1 cellular context compared by ENCODE assay signal in the genomic region with DNA sequence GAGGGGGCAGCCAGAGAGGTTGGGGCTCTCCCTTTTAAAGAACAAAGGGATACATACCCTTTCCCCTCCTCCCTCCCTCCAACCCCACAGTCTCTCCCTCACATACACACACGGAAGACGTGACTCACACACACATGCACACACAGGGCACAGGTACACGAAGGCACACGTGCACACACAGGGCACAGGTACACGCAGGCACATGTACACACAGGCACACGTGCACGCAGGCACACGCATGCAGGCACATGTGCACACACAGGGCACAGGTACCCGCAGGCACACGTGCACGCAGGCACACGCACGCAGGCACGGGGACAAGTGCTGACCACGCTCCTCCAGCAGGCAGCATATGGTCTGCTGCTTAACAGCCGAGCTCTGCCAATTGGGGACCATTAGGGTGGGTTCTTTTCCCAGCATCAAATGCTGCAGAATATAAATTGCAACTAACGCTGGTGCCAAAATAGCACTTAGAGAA.
TF ChIP-seq lines count a peak whose summit lies in the region.

No MANE protein-coding gene starts in this region.

TF ChIP-seq in SK-N-SH treated with all-trans-retinoic acid at 6 μM for 48 hours, 23 proteins besides CTCF, POLR2A, EP300 and RAD21 (continued from another document):
- TF ChIP-seq, protein P1, sequence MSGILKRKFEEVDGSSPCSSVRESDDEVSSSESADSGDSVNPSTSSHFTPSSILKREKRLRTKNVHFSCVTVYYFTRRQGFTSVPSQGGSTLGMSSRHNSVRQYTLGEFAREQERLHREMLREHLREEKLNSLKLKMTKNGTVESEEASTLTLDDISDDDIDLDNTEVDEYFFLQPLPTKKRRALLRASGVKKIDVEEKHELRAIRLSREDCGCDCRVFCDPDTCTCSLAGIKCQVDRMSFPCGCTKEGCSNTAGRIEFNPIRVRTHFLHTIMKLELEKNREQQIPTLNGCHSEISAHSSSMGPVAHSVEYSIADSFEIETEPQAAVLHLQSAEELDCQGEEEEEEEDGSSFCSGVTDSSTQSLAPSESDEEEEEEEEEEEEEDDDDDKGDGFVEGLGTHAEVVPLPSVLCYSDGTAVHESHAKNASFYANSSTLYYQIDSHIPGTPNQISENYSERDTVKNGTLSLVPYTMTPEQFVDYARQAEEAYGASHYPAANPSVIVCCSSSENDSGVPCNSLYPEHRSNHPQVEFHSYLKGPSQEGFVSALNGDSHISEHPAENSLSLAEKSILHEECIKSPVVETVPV (CRISPR knock-in tag; IDR thresholded peaks at IDR 0.05): no peak
- TF ChIP-seq, protein P2, sequence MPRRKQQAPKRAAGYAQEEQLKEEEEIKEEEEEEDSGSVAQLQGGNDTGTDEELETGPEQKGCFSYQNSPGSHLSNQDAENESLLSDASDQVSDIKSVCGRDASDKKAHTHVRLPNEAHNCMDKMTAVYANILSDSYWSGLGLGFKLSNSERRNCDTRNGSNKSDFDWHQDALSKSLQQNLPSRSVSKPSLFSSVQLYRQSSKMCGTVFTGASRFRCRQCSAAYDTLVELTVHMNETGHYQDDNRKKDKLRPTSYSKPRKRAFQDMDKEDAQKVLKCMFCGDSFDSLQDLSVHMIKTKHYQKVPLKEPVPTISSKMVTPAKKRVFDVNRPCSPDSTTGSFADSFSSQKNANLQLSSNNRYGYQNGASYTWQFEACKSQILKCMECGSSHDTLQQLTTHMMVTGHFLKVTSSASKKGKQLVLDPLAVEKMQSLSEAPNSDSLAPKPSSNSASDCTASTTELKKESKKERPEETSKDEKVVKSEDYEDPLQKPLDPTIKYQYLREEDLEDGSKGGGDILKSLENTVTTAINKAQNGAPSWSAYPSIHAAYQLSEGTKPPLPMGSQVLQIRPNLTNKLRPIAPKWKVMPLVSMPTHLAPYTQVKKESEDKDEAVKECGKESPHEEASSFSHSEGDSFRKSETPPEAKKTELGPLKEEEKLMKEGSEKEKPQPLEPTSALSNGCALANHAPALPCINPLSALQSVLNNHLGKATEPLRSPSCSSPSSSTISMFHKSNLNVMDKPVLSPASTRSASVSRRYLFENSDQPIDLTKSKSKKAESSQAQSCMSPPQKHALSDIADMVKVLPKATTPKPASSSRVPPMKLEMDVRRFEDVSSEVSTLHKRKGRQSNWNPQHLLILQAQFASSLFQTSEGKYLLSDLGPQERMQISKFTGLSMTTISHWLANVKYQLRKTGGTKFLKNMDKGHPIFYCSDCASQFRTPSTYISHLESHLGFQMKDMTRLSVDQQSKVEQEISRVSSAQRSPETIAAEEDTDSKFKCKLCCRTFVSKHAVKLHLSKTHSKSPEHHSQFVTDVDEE (CRISPR knock-in tag; IDR thresholded peaks at IDR 0.05): no peak
- TF ChIP-seq TCF4 (CRISPR knock-in tag; IDR thresholded peaks at IDR 0.05; ENCODE audit: borderline replicate concordance): no peak
- no peak for TF ChIP-seq ZNF565 (CRISPR knock-in tag; conservative IDR thresholded peaks at IDR 0.05; ENCODE audit: low read depth)
- no peak for TF ChIP-seq CSDC2 (CRISPR knock-in tag; IDR thresholded peaks at IDR 0.05)
- no peak for TF ChIP-seq BACH2 (CRISPR knock-in tag; IDR thresholded peaks at IDR 0.05; ENCODE audit: borderline replicate concordance)
- no peak for TF ChIP-seq ZFP3 (CRISPR knock-in tag; IDR thresholded peaks at IDR 0.05)
- TF ChIP-seq RARB (CRISPR knock-in tag; IDR thresholded peaks at IDR 0.05): no peak
- TF ChIP-seq TOX (CRISPR knock-in tag; IDR thresholded peaks at IDR 0.05; ENCODE audit: borderline replicate concordance): no peak
- no peak for TF ChIP-seq POU6F1 (CRISPR knock-in tag; IDR thresholded peaks at IDR 0.05; ENCODE audit: borderline replicate concordance, low read depth)
- no peak for TF ChIP-seq OSR1 (CRISPR knock-in tag; IDR thresholded peaks at IDR 0.05)
- TF ChIP-seq GLIS3 (CRISPR knock-in tag; IDR thresholded peaks at IDR 0.05): no peak
TF ChIP-seq in SK-N-SH treated with all-trans-retinoic acid at 6 μM for 48 hours: peak in this region for 0.
